In genomic region chr3:157351981-157352380, GRCh38 we compare ENCODE assay signal across 1 cellular context.
TF ChIP-seq lines count a peak whose summit lies in the region.

No MANE protein-coding gene starts in this region.

TF ChIP-seq in SK-N-SH treated with all-trans-retinoic acid at 6 μM for 48 hours, 23 proteins besides CTCF, POLR2A, EP300 and RAD21 (continued from another document):
- TF ChIP-seq POU6F1 (CRISPR knock-in tag; IDR thresholded peaks at IDR 0.05; ENCODE audit: borderline replicate concordance, low read depth), result no peak
- TF ChIP-seq ZNF8 (CRISPR knock-in tag; IDR thresholded peaks at IDR 0.05), result no peak
